20 cellular contexts compared by ENCODE assay signal in genomic region chr3:30542897-30543296, GRCh38.
A peak's percentile ranks its signal among the peaks of the same experiment; 100 is the strongest.
DNase-seq lines count a peak whose midpoint lies in the region; ATAC-seq, FAIRE-seq and TF ChIP-seq lines count a peak whose summit lies in the region.
"Had no signal": no experiment of that assay in that cellular context is flagged by ENCODE, and none has a peak within 500 bp of the region (broad histone marks: within the 10 kb centered on the region; RNA-seq: fewer than 3 reads in every experiment).

No MANE protein-coding gene starts in this region.

- H3K14ac ChIP-seq in IMR-90 (replicated peaks; ENCODE audit: low read depth, low read length) = no peak overlapping the region

- TF ChIP-seq POLR2A in IMR-90 (IDR thresholded peaks at IDR 0.05; ENCODE audit: low read depth, low read length) (no peak), spleen (IDR thresholded peaks at IDR 0.05) (no peak)

- H3K18ac ChIP-seq in IMR-90 (ENCODE audit: low read depth, low read length) (no peak overlapping the region), mesendoderm (ENCODE audit: low read length) (no peak overlapping the region)

- H3K9me1 ChIP-seq in IMR-90 (ENCODE audit: insufficient read depth, low read length) = no peaks in the 10 kb centered on the region

- H3K4ac ChIP-seq in IMR-90 (ENCODE audit: low read depth, low read length) (no peak overlapping the region), mesendoderm (ENCODE audit: low read depth, low read length) (no peak overlapping the region)

- H3K4me1 ChIP-seq in IMR-90 (ENCODE audit: control insufficient read depth, insufficient read depth, low read length) = peaks cover 7% of the 10 kb centered on the region; the same call in 1 of the 2 replicates
- no peaks in the 10 kb centered on the region for H3K4me1 ChIP-seq in mesendoderm (ENCODE audit: control insufficient read depth, low read depth, low read length)
- H3K4me1 ChIP-seq in spleen = no peaks in the 10 kb centered on the region
- H3K4me1 ChIP-seq: BE2C had no signal

- H4K91ac ChIP-seq in IMR-90 (ENCODE audit: insufficient read depth, low read depth, low read length) = no peak overlapping the region

- no peaks in the 10 kb centered on the region for H3K27me3 Mint-ChIP-seq in activated T-helper 17 cell treated with anti-CD3 and anti-CD28 coated beads, Interleukin-2, amount 50 U/mL, for 72 hours
- H3K27me3 Mint-ChIP-seq: CD8-positive, alpha-beta memory T cell; IgD-negative memory B cell had no signal

- no peak overlapping the region for H2AK9ac ChIP-seq in IMR-90 (replicated peaks; ENCODE audit: low read depth, low read length, poor library complexity)

- no peak overlapping the region for H3K27ac ChIP-seq in IMR-90 (ENCODE audit: insufficient read depth, low read length)
- H3K27ac ChIP-seq in mesendoderm (ENCODE audit: low read depth, low read length) = no peak overlapping the region
- no peak overlapping the region for H3K27ac ChIP-seq in spleen

- H3K79me1 ChIP-seq in IMR-90 (ENCODE audit: low read depth in 1 of 2, low read length in 2 of 2) (no peaks in the 10 kb centered on the region), mesendoderm (ENCODE audit: low read length) (no peaks in the 10 kb centered on the region)

- H3K4me3 Mint-ChIP-seq in activated T-helper 17 cell treated with anti-CD3 and anti-CD28 coated beads, Interleukin-2, amount 50 U/mL, for 72 hours = no peak overlapping the region
- H3K4me3 Mint-ChIP-seq: CD4-positive, CD25-positive, alpha-beta regulatory T cell; CD8-positive, alpha-beta memory T cell; GM23338; HFFc6; IgD-negative memory B cell had no signal

- WGBS in IMR-90 (ENCODE audit: extremely low coverage in 2 of 2, insufficient read length in 1 of 2), 2 experiments = 95% methylated on average over 3 of the region's 8 CpGs; no CpG with 5 or more reads in 1 of the 2 experiments
- WGBS in mesendoderm (ENCODE audit: extremely low coverage, insufficient coverage, low lambda C conversion rate) = no CpG with 5 or more reads among the region's 8 CpGs
- 93 to 98% (median 95%) methylated on average over 8 of the region's 8 CpGs for WGBS in spleen, 5 donors

- no peak overlapping the region for H4K5ac ChIP-seq in IMR-90 (ENCODE audit: low read depth, low read length)
- H4K5ac ChIP-seq in mesendoderm (ENCODE audit: low read length) = no peak overlapping the region

- intact Hi-C loops in IMR-90 (cut with micrococcal nuclease) (loop anchor here (10.0 kb wide), 1 partner anchor 202 kb away; no protein-coding TSS in a partner anchor), spleen (cut with DNase I; ENCODE audit: low total_unique reads) (no loop called here)

- H2BK20ac ChIP-seq in IMR-90 (ENCODE audit: low read depth, low read length) = no peak overlapping the region

- no peak for DNase-seq in IMR-90
- DNase-seq in mesendoderm = no peak
- DNase-seq in spleen = no peak
- DNase-seq in D721Med (ENCODE audit: insufficient read length, low spot score) = no peak
- no peak for DNase-seq in T-helper 9 cell
- DNase-seq: BE2C; C1 segment of cervical spinal cord; CD4-positive, CD25-positive, alpha-beta regulatory T cell; CD8-positive, alpha-beta memory T cell; COR-L47; DMS153; DMS79; GF-D8; H7; HFFc6 had no signal

- no peaks in the 10 kb centered on the region for H3K9me3 ChIP-seq in IMR-90 (ENCODE audit: control insufficient read depth, insufficient read depth, low read length)
- no peaks in the 10 kb centered on the region for H3K9me3 ChIP-seq in spleen
- H3K9me3 ChIP-seq: BE2C had no signal

- no peak overlapping the region for H4K8ac ChIP-seq in IMR-90 (ENCODE audit: low read depth in 2 of 2, low read length in 2 of 2)
- H4K8ac ChIP-seq in mesendoderm (ENCODE audit: low read depth, low read length) = no peak overlapping the region

- H2BK5ac ChIP-seq in IMR-90 (ENCODE audit: low read depth, low read length, poor library complexity, severe bottlenecking) (no peak overlapping the region), mesendoderm (ENCODE audit: low read length) (no peak overlapping the region)

- dilution Hi-C loops in IMR-90 (cut with HindIII; ENCODE audit: low sequenced_read_pairs, unreplicated experiment) = no loop called here

- H2BK120ac ChIP-seq in IMR-90 (ENCODE audit: low read depth, low read length) = peak overlapping the region; percentile 53; the same call in 1 of the 2 replicates
- no peak overlapping the region for H2BK120ac ChIP-seq in mesendoderm (ENCODE audit: low read depth, low read length)

- H3K9me3 Mint-ChIP-seq in activated T-helper 17 cell treated with anti-CD3 and anti-CD28 coated beads, Interleukin-2, amount 50 U/mL, for 72 hours = peaks cover 4% of the 10 kb centered on the region
- H3K9me3 Mint-ChIP-seq: CD8-positive, alpha-beta memory T cell; HFFc6 had no signal

- H2BK15ac ChIP-seq in IMR-90 (ENCODE audit: low read depth, low read length) (peak overlapping the region; percentile 66; the same call in 1 of the 3 replicates), mesendoderm (replicated peaks; ENCODE audit: low read depth) (peak overlapping the region; percentile 57)

- H3K4me2 ChIP-seq in IMR-90 (ENCODE audit: low read depth, low read length) = no peak overlapping the region
- H3K4me2 ChIP-seq in mesendoderm (ENCODE audit: low read length) = no peak overlapping the region
- H3K4me2 ChIP-seq: GM23338 had no signal

- H3K4me1 Mint-ChIP-seq in activated T-helper 17 cell treated with anti-CD3 and anti-CD28 coated beads, Interleukin-2, amount 50 U/mL, for 72 hours = peaks cover 7% of the 10 kb centered on the region
- H3K4me1 Mint-ChIP-seq: CD8-positive, alpha-beta memory T cell; GM23338 had no signal

- H3K4me3 ChIP-seq in IMR-90 (ENCODE audit: insufficient read depth, low read depth, low read length) (no peak overlapping the region), mesendoderm (ENCODE audit: low read length) (no peak overlapping the region), spleen (no peak overlapping the region)
- H3K4me3 ChIP-seq: GM23338 had no signal

- FAIRE-seq in D721Med (lab: Jason Lieb, UNC) = no peak
- FAIRE-seq: HTR-8/SVneo had no signal

- no TSS peak for BruUV-seq in IMR-90 (replicated peaks; lab: Mats Ljungman, UMichigan)

- TF ChIP-seq RAD21 in IMR-90 (IDR thresholded peaks at IDR 0.05; ENCODE audit: low read length) = no peak

- no peak overlapping the region for H2AFZ ChIP-seq in IMR-90 (replicated peaks; ENCODE audit: low read length, poor library complexity)
- H2AFZ ChIP-seq: GM23338 had no signal

- CTCF ChIA-PET in IMR-90 (lab: Yijun Ruan, JAX) = interaction anchor here (0.7 kb wide), 1 partner anchor 63 kb away, joined by 3 read pairs; the partner anchor contains the start of gene TGFBR2

- TF ChIP-seq CTCF in IMR-90 (conservative IDR thresholded peaks at IDR 0.05; ENCODE audit: low read depth, low read length) (no peak), spleen (IDR thresholded peaks at IDR 0.05 in 8 of 11, conservative IDR thresholded peaks at IDR 0.05 in 3 of 11) (no peak), D721Med (IDR thresholded peaks at IDR 0.05; ENCODE audit: insufficient read depth, missing control alignments) (no peak)

- H3K27me3 ChIP-seq in IMR-90 (ENCODE audit: control insufficient read depth, insufficient read depth, low read length) (no peaks in the 10 kb centered on the region), mesendoderm (ENCODE audit: insufficient read depth, low read length, poor library complexity) (no peaks in the 10 kb centered on the region), spleen (replicated peaks in 1 of 7) (no peaks in the 10 kb centered on the region)
- H3K27me3 ChIP-seq: BE2C had no signal

- in situ Hi-C loops in IMR-90 (cut with MboI; ENCODE audit: low sequenced_read_pairs) = no loop called here

- POLR2A ChIA-PET in IMR-90 (lab: Charles Lee; ENCODE audit: unreplicated experiment) = no interaction called here

- H3K36me3 Mint-ChIP-seq in activated T-helper 17 cell treated with anti-CD3 and anti-CD28 coated beads, Interleukin-2, amount 50 U/mL, for 72 hours (ENCODE audit: low read depth) = no peaks in the 10 kb centered on the region
- H3K36me3 Mint-ChIP-seq: CD8-positive, alpha-beta memory T cell had no signal

- no peaks in the 10 kb centered on the region for H4K20me1 ChIP-seq in IMR-90 (ENCODE audit: insufficient read depth, low read length)

- peak overlapping the region; percentile 9 for H3K27ac Mint-ChIP-seq in activated T-helper 17 cell treated with anti-CD3 and anti-CD28 coated beads, Interleukin-2, amount 50 U/mL, for 72 hours
- H3K27ac Mint-ChIP-seq: CD4-positive, CD25-positive, alpha-beta regulatory T cell; GM23338; HFFc6; IgD-negative memory B cell had no signal

- H2AK5ac ChIP-seq in IMR-90 (ENCODE audit: low read depth, low read length) = peak overlapping the region; percentile 75; the same call in 1 of the 2 replicates
- no peak overlapping the region for H2AK5ac ChIP-seq in mesendoderm (ENCODE audit: low read length)

- H3K9ac ChIP-seq in IMR-90 (ENCODE audit: low read depth, low read length) (no peak overlapping the region), mesendoderm (ENCODE audit: low read length) (no peak overlapping the region)

- H3K79me2 ChIP-seq in mesendoderm (ENCODE audit: control insufficient read depth, insufficient read depth, low read length) = no peaks in the 10 kb centered on the region

- H3K36me3 ChIP-seq in IMR-90 (ENCODE audit: control insufficient read depth, insufficient read depth, low read length) (no peaks in the 10 kb centered on the region), mesendoderm (ENCODE audit: control insufficient read depth, insufficient read depth, low read length) (no peaks in the 10 kb centered on the region), spleen (no peaks in the 10 kb centered on the region)
- H3K36me3 ChIP-seq: BE2C had no signal

- no peak for ATAC-seq in IMR-90 (ENCODE audit: low read depth)
- no peak for ATAC-seq in activated T-helper 17 cell treated with anti-CD3 and anti-CD28 coated beads, Interleukin-2, amount 50 U/mL, for 72 hours (replicated peaks)
- ATAC-seq: GM23338, HCT116 had no signal

- no peak overlapping the region for H3K23ac ChIP-seq in IMR-90 (ENCODE audit: low read depth, low read length)
- no peak overlapping the region for H3K23ac ChIP-seq in mesendoderm (ENCODE audit: low read length)

- H3K56ac ChIP-seq in IMR-90 (ENCODE audit: extremely low read depth, insufficient read depth, low read length) = no peak overlapping the region
- H3K56ac ChIP-seq in mesendoderm (ENCODE audit: low read length) = no peak overlapping the region

TF ChIP-seq in IMR-90, 13 proteins besides CTCF, POLR2A, EP300 and RAD21 (continues in another document):
- TF ChIP-seq RCOR1 (IDR thresholded peaks at IDR 0.05; ENCODE audit: insufficient replicate concordance, low read length) (no peak), MAFK (IDR thresholded peaks at IDR 0.05; ENCODE audit: low read depth, low read length) (no peak), BHLHE40 (IDR thresholded peaks at IDR 0.05; ENCODE audit: low read depth, low read length) (no peak), FOS (IDR thresholded peaks at IDR 0.05; ENCODE audit: low read depth, low read length) (no peak), USF2 (IDR thresholded peaks at IDR 0.05; ENCODE audit: low read depth, low read length) (no peak)
